Comparison of ENCODE assay signal across 3 cellular contexts in the genomic region with DNA sequence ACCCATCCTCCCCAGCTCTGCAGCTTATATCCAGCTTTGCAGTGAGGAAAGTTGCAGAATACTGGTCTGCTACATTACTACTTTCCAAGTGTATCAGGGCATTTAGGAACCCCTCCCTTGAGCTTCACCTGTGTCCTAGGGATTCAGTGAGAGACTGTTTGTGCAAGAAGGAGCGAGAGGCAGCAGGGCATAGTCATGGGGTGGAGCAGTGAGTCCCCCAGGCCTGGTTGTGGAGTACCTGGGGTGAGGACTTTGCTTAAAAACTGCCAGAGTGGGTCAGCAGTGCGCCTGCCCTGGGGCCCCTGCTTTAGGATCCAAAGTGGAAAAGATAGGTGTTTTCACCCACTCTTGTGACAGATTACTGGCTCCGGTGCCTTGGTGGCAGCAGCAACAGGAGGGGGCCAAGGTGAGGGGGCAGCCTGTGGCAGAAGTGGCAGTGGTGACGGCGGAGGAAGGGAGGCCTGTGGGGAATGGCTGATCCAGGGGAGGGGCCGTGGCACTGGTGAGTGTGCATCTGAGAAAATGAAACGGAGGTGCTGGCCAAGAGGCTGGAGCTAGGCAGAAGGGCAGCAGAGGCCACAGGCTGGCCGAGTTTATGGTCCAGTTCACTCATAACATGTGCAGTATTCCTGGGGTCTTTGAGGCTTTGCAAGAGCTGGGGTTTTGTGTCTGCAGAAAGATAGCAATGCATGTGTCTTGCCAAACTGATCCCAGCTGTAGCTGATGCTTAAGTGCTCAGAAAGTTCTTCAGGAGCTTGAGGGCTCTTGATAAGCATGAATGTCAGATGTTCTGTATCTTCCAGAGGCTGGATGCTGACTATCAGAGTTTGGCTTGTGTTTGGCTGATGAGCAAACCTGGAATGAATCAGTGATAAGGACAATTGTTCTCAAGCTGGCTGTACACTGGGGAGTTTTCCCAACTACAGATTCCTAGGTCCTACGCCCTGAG.
TF ChIP-seq lines count a peak whose summit lies in the region.

No MANE protein-coding gene starts in this region.

TF ChIP-seq in SK-N-SH, 30 proteins besides CTCF, POLR2A, EP300 and RAD21 (continued from another document):
- TF ChIP-seq, protein P1, sequence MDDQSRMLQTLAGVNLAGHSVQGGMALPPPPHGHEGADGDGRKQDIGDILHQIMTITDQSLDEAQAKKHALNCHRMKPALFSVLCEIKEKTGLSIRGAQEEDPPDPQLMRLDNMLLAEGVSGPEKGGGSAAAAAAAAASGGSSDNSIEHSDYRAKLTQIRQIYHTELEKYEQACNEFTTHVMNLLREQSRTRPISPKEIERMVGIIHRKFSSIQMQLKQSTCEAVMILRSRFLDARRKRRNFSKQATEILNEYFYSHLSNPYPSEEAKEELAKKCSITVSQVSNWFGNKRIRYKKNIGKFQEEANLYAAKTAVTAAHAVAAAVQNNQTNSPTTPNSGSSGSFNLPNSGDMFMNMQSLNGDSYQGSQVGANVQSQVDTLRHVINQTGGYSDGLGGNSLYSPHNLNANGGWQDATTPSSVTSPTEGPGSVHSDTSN (IDR thresholded peaks at IDR 0.05), result no peak
- no peak for TF ChIP-seq ELF1 (IDR thresholded peaks at IDR 0.05)

TF ChIP-seq in SK-N-SH treated with all-trans-retinoic acid at 6 μM for 48 hours, 23 proteins besides CTCF, POLR2A, EP300 and RAD21 (continued from another document):
- no peak for TF ChIP-seq CSDC2 (CRISPR knock-in tag; IDR thresholded peaks at IDR 0.05)

TF ChIP-seq in K562, 482 proteins besides CTCF, POLR2A, EP300 and RAD21 (continued from another document and continues in another):
- TF ChIP-seq, protein P2, sequence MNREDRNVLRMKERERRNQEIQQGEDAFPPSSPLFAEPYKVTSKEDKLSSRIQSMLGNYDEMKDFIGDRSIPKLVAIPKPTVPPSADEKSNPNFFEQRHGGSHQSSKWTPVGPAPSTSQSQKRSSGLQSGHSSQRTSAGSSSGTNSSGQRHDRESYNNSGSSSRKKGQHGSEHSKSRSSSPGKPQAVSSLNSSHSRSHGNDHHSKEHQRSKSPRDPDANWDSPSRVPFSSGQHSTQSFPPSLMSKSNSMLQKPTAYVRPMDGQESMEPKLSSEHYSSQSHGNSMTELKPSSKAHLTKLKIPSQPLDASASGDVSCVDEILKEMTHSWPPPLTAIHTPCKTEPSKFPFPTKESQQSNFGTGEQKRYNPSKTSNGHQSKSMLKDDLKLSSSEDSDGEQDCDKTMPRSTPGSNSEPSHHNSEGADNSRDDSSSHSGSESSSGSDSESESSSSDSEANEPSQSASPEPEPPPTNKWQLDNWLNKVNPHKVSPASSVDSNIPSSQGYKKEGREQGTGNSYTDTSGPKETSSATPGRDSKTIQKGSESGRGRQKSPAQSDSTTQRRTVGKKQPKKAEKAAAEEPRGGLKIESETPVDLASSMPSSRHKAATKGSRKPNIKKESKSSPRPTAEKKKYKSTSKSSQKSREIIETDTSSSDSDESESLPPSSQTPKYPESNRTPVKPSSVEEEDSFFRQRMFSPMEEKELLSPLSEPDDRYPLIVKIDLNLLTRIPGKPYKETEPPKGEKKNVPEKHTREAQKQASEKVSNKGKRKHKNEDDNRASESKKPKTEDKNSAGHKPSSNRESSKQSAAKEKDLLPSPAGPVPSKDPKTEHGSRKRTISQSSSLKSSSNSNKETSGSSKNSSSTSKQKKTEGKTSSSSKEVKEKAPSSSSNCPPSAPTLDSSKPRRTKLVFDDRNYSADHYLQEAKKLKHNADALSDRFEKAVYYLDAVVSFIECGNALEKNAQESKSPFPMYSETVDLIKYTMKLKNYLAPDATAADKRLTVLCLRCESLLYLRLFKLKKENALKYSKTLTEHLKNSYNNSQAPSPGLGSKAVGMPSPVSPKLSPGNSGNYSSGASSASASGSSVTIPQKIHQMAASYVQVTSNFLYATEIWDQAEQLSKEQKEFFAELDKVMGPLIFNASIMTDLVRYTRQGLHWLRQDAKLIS (CRISPR knock-in tag; IDR thresholded peaks at IDR 0.05), result no peak
- TF ChIP-seq OTX1 (CRISPR knock-in tag; IDR thresholded peaks at IDR 0.05) (no peak), ZFP1 (CRISPR knock-in tag; IDR thresholded peaks at IDR 0.05) (no peak), FOXJ2 (tag; IDR thresholded peaks at IDR 0.05) (no peak), ELF2 (CRISPR knock-in tag; IDR thresholded peaks at IDR 0.05) (no peak), HIVEP1 (CRISPR knock-in tag; IDR thresholded peaks at IDR 0.05) (no peak), TSC22D4 (tag; IDR thresholded peaks at IDR 0.05) (no peak), BRF1 (IDR thresholded peaks at IDR 0.05; ENCODE audit: borderline replicate concordance, extremely low read depth, insufficient read length) (no peak), KAT8 (IDR thresholded peaks at IDR 0.05; ENCODE audit: low read depth) (no peak), ZNF133 (CRISPR knock-in tag; IDR thresholded peaks at IDR 0.05) (no peak), ZNF780A (CRISPR knock-in tag; IDR thresholded peaks at IDR 0.05) (no peak), SMARCC2 (IDR thresholded peaks at IDR 0.05; ENCODE audit: low read depth) (no peak), ZNF134 (CRISPR knock-in tag; conservative IDR thresholded peaks at IDR 0.05) (no peak), RAD51 (IDR thresholded peaks at IDR 0.05; ENCODE audit: borderline replicate concordance, low read depth) (no peak), STAT5A (IDR thresholded peaks at IDR 0.05; ENCODE audit: borderline replicate concordance, low read length) (peak; percentile 49; the same call in 1 of the 2 replicates), NCOR1 (IDR thresholded peaks at IDR 0.05) (peak; percentile 80), DNMT1 (IDR thresholded peaks at IDR 0.05) (no peak), ZNF143 (CRISPR knock-in tag; IDR thresholded peaks at IDR 0.05) (no peak), RBM39 (optimal IDR thresholded peaks at IDR 0.05; ENCODE audit: low read depth, low read length) (no peak), ZNF668 (CRISPR knock-in tag; IDR thresholded peaks at IDR 0.05) (no peak), YY1 (IDR thresholded peaks at IDR 0.05; ENCODE audit: borderline replicate concordance in 1 of 3, control insufficient read depth in 1 of 3, extremely low read depth in 1 of 3, insufficient read depth in 3 of 3, insufficient read length in 1 of 3, insufficient replicate concordance in 2 of 3, low read depth in 1 of 3, low read length in 2 of 3) (no peak)
- TF ChIP-seq, protein P3, sequence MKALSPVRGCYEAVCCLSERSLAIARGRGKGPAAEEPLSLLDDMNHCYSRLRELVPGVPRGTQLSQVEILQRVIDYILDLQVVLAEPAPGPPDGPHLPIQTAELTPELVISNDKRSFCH (CRISPR knock-in tag; IDR thresholded peaks at IDR 0.05), result no peak
- TF ChIP-seq, protein P3 (tag; IDR thresholded peaks at IDR 0.05), result no peak
- TF ChIP-seq, protein P4, sequence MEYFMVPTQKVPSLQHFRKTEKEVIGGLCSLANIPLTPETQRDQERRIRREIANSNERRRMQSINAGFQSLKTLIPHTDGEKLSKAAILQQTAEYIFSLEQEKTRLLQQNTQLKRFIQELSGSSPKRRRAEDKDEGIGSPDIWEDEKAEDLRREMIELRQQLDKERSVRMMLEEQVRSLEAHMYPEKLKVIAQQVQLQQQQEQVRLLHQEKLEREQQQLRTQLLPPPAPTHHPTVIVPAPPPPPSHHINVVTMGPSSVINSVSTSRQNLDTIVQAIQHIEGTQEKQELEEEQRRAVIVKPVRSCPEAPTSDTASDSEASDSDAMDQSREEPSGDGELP (CRISPR knock-in tag; IDR thresholded peaks at IDR 0.05; ENCODE audit: borderline replicate concordance), result peak; percentile 52; the same call in 1 of the 2 replicates
- TF ChIP-seq, protein P5, sequence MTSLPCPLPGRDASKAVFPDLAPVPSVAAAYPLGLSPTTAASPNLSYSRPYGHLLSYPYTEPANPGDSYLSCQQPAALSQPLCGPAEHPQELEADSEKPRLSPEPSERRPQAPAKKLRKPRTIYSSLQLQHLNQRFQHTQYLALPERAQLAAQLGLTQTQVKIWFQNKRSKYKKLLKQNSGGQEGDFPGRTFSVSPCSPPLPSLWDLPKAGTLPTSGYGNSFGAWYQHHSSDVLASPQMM (CRISPR knock-in tag; IDR thresholded peaks at IDR 0.05), result no peak
- TF ChIP-seq, protein P6, sequence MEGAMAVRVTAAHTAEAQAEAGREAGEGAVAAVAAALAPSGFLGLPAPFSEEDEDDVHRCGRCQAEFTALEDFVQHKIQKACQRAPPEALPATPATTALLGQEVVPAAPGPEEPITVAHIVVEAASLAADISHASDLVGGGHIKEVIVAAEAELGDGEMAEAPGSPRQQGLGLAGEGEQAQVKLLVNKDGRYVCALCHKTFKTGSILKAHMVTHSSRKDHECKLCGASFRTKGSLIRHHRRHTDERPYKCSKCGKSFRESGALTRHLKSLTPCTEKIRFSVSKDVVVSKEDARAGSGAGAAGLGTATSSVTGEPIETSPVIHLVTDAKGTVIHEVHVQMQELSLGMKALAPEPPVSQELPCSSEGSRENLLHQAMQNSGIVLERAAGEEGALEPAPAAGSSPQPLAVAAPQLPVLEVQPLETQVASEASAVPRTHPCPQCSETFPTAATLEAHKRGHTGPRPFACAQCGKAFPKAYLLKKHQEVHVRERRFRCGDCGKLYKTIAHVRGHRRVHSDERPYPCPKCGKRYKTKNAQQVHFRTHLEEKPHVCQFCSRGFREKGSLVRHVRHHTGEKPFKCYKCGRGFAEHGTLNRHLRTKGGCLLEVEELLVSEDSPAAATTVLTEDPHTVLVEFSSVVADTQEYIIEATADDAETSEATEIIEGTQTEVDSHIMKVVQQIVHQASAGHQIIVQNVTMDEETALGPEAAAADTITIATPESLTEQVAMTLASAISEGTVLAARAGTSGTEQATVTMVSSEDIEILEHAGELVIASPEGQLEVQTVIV (CRISPR knock-in tag; IDR thresholded peaks at IDR 0.05; ENCODE audit: borderline replicate concordance), result no peak
- TF ChIP-seq, protein P7, sequence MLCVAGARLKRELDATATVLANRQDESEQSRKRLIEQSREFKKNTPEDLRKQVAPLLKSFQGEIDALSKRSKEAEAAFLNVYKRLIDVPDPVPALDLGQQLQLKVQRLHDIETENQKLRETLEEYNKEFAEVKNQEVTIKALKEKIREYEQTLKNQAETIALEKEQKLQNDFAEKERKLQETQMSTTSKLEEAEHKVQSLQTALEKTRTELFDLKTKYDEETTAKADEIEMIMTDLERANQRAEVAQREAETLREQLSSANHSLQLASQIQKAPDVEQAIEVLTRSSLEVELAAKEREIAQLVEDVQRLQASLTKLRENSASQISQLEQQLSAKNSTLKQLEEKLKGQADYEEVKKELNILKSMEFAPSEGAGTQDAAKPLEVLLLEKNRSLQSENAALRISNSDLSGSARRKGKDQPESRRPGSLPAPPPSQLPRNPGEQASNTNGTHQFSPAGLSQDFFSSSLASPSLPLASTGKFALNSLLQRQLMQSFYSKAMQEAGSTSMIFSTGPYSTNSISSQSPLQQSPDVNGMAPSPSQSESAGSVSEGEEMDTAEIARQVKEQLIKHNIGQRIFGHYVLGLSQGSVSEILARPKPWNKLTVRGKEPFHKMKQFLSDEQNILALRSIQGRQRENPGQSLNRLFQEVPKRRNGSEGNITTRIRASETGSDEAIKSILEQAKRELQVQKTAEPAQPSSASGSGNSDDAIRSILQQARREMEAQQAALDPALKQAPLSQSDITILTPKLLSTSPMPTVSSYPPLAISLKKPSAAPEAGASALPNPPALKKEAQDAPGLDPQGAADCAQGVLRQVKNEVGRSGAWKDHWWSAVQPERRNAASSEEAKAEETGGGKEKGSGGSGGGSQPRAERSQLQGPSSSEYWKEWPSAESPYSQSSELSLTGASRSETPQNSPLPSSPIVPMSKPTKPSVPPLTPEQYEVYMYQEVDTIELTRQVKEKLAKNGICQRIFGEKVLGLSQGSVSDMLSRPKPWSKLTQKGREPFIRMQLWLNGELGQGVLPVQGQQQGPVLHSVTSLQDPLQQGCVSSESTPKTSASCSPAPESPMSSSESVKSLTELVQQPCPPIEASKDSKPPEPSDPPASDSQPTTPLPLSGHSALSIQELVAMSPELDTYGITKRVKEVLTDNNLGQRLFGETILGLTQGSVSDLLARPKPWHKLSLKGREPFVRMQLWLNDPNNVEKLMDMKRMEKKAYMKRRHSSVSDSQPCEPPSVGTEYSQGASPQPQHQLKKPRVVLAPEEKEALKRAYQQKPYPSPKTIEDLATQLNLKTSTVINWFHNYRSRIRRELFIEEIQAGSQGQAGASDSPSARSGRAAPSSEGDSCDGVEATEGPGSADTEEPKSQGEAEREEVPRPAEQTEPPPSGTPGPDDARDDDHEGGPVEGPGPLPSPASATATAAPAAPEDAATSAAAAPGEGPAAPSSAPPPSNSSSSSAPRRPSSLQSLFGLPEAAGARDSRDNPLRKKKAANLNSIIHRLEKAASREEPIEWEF (CRISPR knock-in tag; IDR thresholded peaks at IDR 0.05), result no peak
